ENCODE assay signal across 13 cellular contexts in genomic region chr13:107202371-107203023, GRCh38.
A peak's percentile ranks its signal among the peaks of the same experiment; 100 is the strongest.
DNase-seq lines count a peak whose midpoint lies in the region; ATAC-seq, FAIRE-seq and TF ChIP-seq lines count a peak whose summit lies in the region.
"Had no signal": no experiment of that assay in that cellular context is flagged by ENCODE, and none has a peak within 500 bp of the region (broad histone marks: within the 10 kb centered on the region; RNA-seq: fewer than 3 reads in every experiment).

No MANE protein-coding gene starts in this region.

- H3K9ac ChIP-seq in fibroblast of lung (ENCODE audit: insufficient read depth, low read length) (no peak overlapping the region), HepG2 (ENCODE audit: insufficient read depth, low read depth, low read length) (no peak overlapping the region)

- TF ChIP-seq POLR2A in HepG2 (IDR thresholded peaks at IDR 0.05; ENCODE audit: insufficient read depth in 1 of 2, low read depth in 2 of 2, low read length in 2 of 2) = no peak
- TF ChIP-seq POLR2A in suprapubic skin (IDR thresholded peaks at IDR 0.05) = no peak

- H3K9me3 Mint-ChIP-seq in activated T-helper 1 cell treated with anti-CD3 and anti-CD28 coated beads, Interleukin-12 subunit alpha, Interleukin-12 subunit beta, Interleukin-2, Interleukin-4 antibody, amounts not matched to agents 30 ng/mL and 10 ng/mL and 1 ng/mL, durations not matched to agents 14 hours and 24 hours and 36 hours = no peaks in the 10 kb centered on the region
- H3K9me3 Mint-ChIP-seq: activated CD4-positive, alpha-beta T cell treated with anti-CD3 and anti-CD28 coated beads, Interleukin-2, amount 10 ng/mL, durations not matched to agents 7 days and 5 days; T-cell had no signal

- H3K27ac ChIP-seq in fibroblast of lung (ENCODE audit: insufficient read depth, low read length) (no peak overlapping the region), HepG2 (ENCODE audit: extremely low read length, insufficient read depth, low read length) (no peak overlapping the region), suprapubic skin (peak overlapping the region; percentile 73)
- H3K27ac ChIP-seq: prostate gland had no signal

- no TSS peak for BruUV-seq in HepG2 (replicated peaks; lab: Mats Ljungman, UMichigan)

- H3K4me3 ChIP-seq in fibroblast of lung (replicated peaks in 1 of 4; ENCODE audit: control extremely low read depth in 1 of 4, insufficient read depth in 1 of 4, low read depth in 3 of 4, low read length in 4 of 4) = no peak overlapping the region
- no peak overlapping the region for H3K4me3 ChIP-seq in HepG2 (replicated peaks in 1 of 3; ENCODE audit: insufficient read depth in 1 of 3, low read depth in 2 of 3, low read length in 3 of 3)
- H3K4me3 ChIP-seq in suprapubic skin = no peak overlapping the region
- H3K4me3 ChIP-seq: prostate gland had no signal

- no peak overlapping the region for H3K27ac Mint-ChIP-seq in activated T-helper 1 cell treated with anti-CD3 and anti-CD28 coated beads, Interleukin-12 subunit alpha, Interleukin-12 subunit beta, Interleukin-2, Interleukin-4 antibody, amounts not matched to agents 30 ng/mL and 10 ng/mL and 1 ng/mL, durations not matched to agents 14 hours and 24 hours and 36 hours
- H3K27ac Mint-ChIP-seq: activated CD4-positive, alpha-beta T cell treated with anti-CD3 and anti-CD28 coated beads, Interleukin-2, amount 10 ng/mL, durations not matched to agents 7 days and 5 days; CD8-positive, alpha-beta memory T cell; T-cell had no signal

- no peaks in the 10 kb centered on the region for H3K27me3 Mint-ChIP-seq in activated T-helper 1 cell treated with anti-CD3 and anti-CD28 coated beads, Interleukin-12 subunit alpha, Interleukin-12 subunit beta, Interleukin-2, Interleukin-4 antibody, amounts not matched to agents 30 ng/mL and 10 ng/mL and 1 ng/mL, durations not matched to agents 14 hours and 24 hours and 36 hours (ENCODE audit: insufficient read depth)
- H3K27me3 Mint-ChIP-seq: activated CD4-positive, alpha-beta T cell treated with anti-CD3 and anti-CD28 coated beads, Interleukin-2, amount 10 ng/mL, durations not matched to agents 7 days and 5 days; CD8-positive, alpha-beta memory T cell had no signal

- no peak overlapping the region for H3K4me3 Mint-ChIP-seq in activated T-helper 1 cell treated with anti-CD3 and anti-CD28 coated beads, Interleukin-12 subunit alpha, Interleukin-12 subunit beta, Interleukin-2, Interleukin-4 antibody, amounts not matched to agents 30 ng/mL and 10 ng/mL and 1 ng/mL, durations not matched to agents 14 hours and 24 hours and 36 hours
- H3K4me3 Mint-ChIP-seq: activated CD4-positive, alpha-beta T cell treated with anti-CD3 and anti-CD28 coated beads, Interleukin-2, amount 10 ng/mL, durations not matched to agents 7 days and 5 days; CD8-positive, alpha-beta memory T cell; T-cell had no signal

- WGBS in HepG2 (ENCODE audit: low lambda C conversion rate) = 1% methylated on average over 4 of the region's 4 CpGs
- WGBS in suprapubic skin = 20% methylated on average over 4 of the region's 4 CpGs

- no peak for TF ChIP-seq CTCF in fibroblast of lung (conservative IDR thresholded peaks at IDR 0.05 in 1 of 2, IDR thresholded peaks at IDR 0.05 in 1 of 2; ENCODE audit: low read depth in 1 of 2, low read length in 2 of 2)
- TF ChIP-seq CTCF in HepG2 (CRISPR knock-in tag; IDR thresholded peaks at IDR 0.05) = no peak
- TF ChIP-seq CTCF in suprapubic skin (IDR thresholded peaks at IDR 0.05) = no peak

- H4K20me1 ChIP-seq in fibroblast of lung (ENCODE audit: control insufficient read depth, extremely low read depth, insufficient read depth, low read length) = no peaks in the 10 kb centered on the region
- H4K20me1 ChIP-seq in HepG2 (ENCODE audit: insufficient read depth, low read length) = no peaks in the 10 kb centered on the region

- H2AFZ ChIP-seq in fibroblast of lung (ENCODE audit: low read length) (no peak overlapping the region), HepG2 (ENCODE audit: low read length) (no peak overlapping the region)

- peak; percentile 24 for DNase-seq in SW480 (ENCODE audit: low spot score)
- peak; percentile 56 to 65 for DNase-seq in fibroblast of lung (ENCODE audit: low read depth in 2 of 2)
- DNase-seq in HepG2 (ENCODE audit: low spot score) = peak; percentile 54
- no peak for DNase-seq in suprapubic skin (ENCODE audit: low spot score in 2 of 2)
- no peak for DNase-seq in activated T-helper 1 cell treated with anti-CD3 and anti-CD28 coated beads, Interleukin-12 subunit alpha, Interleukin-12 subunit beta, Interleukin-2, Interleukin-4 antibody, amounts not matched to agents 30 ng/mL and 10 ng/mL and 1 ng/mL, durations not matched to agents 14 hours and 24 hours and 36 hours (ENCODE audit: low spot score)
- DNase-seq in anterior cingulate cortex (lab: John Stamatoyannopoulos, UW) = no peak
- DNase-seq: activated CD4-positive, alpha-beta T cell treated with anti-CD3 and anti-CD28 coated beads, Interleukin-2, amount 10 ng/mL, durations not matched to agents 7 days and 5 days; CD8-positive, alpha-beta memory T cell; midbrain; T-cell had no signal

- peak; percentile 42 for ATAC-seq in HepG2
- ATAC-seq in GM19397 (IDR thresholded peaks at IDR 0.05; ENCODE audit: unreplicated experiment) = no peak
- no peak for ATAC-seq in GM18909 (IDR thresholded peaks at IDR 0.05; ENCODE audit: poor library complexity, unreplicated experiment)
- ATAC-seq: T-cell had no signal

- H3K27me3 ChIP-seq in fibroblast of lung (ENCODE audit: control insufficient read depth, insufficient read depth, low read length) (no peaks in the 10 kb centered on the region), HepG2 (ENCODE audit: control insufficient read depth in 1 of 2, insufficient read depth in 2 of 2, low read length in 2 of 2) (peaks cover 0 to 4% of the 10 kb centered on the region in 2 experiments; a peak in 1 of 5 replicates), suprapubic skin (no peaks in the 10 kb centered on the region)

- no peak overlapping the region for H3K4me2 ChIP-seq in fibroblast of lung (ENCODE audit: extremely low read depth, insufficient read depth, low read length)
- no peak overlapping the region for H3K4me2 ChIP-seq in HepG2 (ENCODE audit: low read depth, low read length)

- no peaks in the 10 kb centered on the region for H3K36me3 Mint-ChIP-seq in activated T-helper 1 cell treated with anti-CD3 and anti-CD28 coated beads, Interleukin-12 subunit alpha, Interleukin-12 subunit beta, Interleukin-2, Interleukin-4 antibody, amounts not matched to agents 30 ng/mL and 10 ng/mL and 1 ng/mL, durations not matched to agents 14 hours and 24 hours and 36 hours (ENCODE audit: low read depth)
- H3K36me3 Mint-ChIP-seq: CD8-positive, alpha-beta memory T cell; T-cell had no signal

- no peak for TF ChIP-seq RAD21 in HepG2 (CRISPR knock-in tag; IDR thresholded peaks at IDR 0.05)

- TF ChIP-seq EP300 in HepG2 (IDR thresholded peaks at IDR 0.05; ENCODE audit: low read depth in 2 of 2, low read length in 2 of 2) (no peak), HepG2 (CRISPR knock-in tag; IDR thresholded peaks at IDR 0.05; ENCODE audit: borderline replicate concordance) (no peak), suprapubic skin (IDR thresholded peaks at IDR 0.05) (no peak)

- CTCF ChIA-PET in HepG2 (lab: Yijun Ruan, JAX; ENCODE audit: low intra/inter-chr PET ratio, low total read pairs) = no interaction called here

- no peak for FAIRE-seq in HepG2 (lab: Jason Lieb, UNC)

- no peaks in the 10 kb centered on the region for H3K79me2 ChIP-seq in fibroblast of lung (ENCODE audit: control insufficient read depth, insufficient read depth, low read length)
- H3K79me2 ChIP-seq in HepG2 (ENCODE audit: insufficient read depth, low read length) = no peaks in the 10 kb centered on the region

- no peaks in the 10 kb centered on the region for H3K9me3 ChIP-seq in fibroblast of lung (ENCODE audit: control insufficient read depth, insufficient read depth, low read depth, low read length)
- no peaks in the 10 kb centered on the region for H3K9me3 ChIP-seq in HepG2 (ENCODE audit: low read length)
- H3K9me3 ChIP-seq in suprapubic skin = no peaks in the 10 kb centered on the region
- H3K9me3 ChIP-seq: prostate gland had no signal

- in situ Hi-C loops in HepG2 (cut with HindIII; ENCODE audit: extremely low pct_ligation_motif_present, low pct_unique_long_range_greater_than_20kb) = loop anchor here (25.0 kb wide), 1 partner anchor 660 kb away; a partner anchor contains a TSS

- POLR2A ChIA-PET in HepG2 (lab: Yijun Ruan, JAX) = no interaction called here

- H3K4me1 Mint-ChIP-seq in activated T-helper 1 cell treated with anti-CD3 and anti-CD28 coated beads, Interleukin-12 subunit alpha, Interleukin-12 subunit beta, Interleukin-2, Interleukin-4 antibody, amounts not matched to agents 30 ng/mL and 10 ng/mL and 1 ng/mL, durations not matched to agents 14 hours and 24 hours and 36 hours (ENCODE audit: low read depth) = no peaks in the 10 kb centered on the region
- H3K4me1 Mint-ChIP-seq: activated CD4-positive, alpha-beta T cell treated with anti-CD3 and anti-CD28 coated beads, Interleukin-2, amount 10 ng/mL, durations not matched to agents 7 days and 5 days; CD8-positive, alpha-beta memory T cell; T-cell had no signal

- no peaks in the 10 kb centered on the region for H3K36me3 ChIP-seq in fibroblast of lung (ENCODE audit: control insufficient read depth, insufficient read depth, low read length)
- no peaks in the 10 kb centered on the region for H3K36me3 ChIP-seq in HepG2 (replicated peaks in 1 of 2; ENCODE audit: control insufficient read depth in 1 of 2, insufficient read depth in 2 of 2, low read length in 2 of 2)
- no peaks in the 10 kb centered on the region for H3K36me3 ChIP-seq in suprapubic skin
- H3K36me3 ChIP-seq: prostate gland had no signal

- intact Hi-C loops in HepG2 (cut with micrococcal nuclease; ENCODE audit: unreplicated experiment) = no loop called here
- intact Hi-C loops in activated T-helper 1 cell treated with anti-CD3 and anti-CD28 coated beads, Interleukin-12 subunit alpha, Interleukin-12 subunit beta, Interleukin-2, Interleukin-4 antibody, amounts not matched to agents 30 ng/mL and 10 ng/mL and 1 ng/mL, durations not matched to agents 14 hours and 24 hours and 36 hours (cut with micrococcal nuclease) = no loop called here

- H3K4me1 ChIP-seq in fibroblast of lung (ENCODE audit: control insufficient read depth, extremely low read depth, insufficient read depth, low read length) = no peaks in the 10 kb centered on the region
- H3K4me1 ChIP-seq in HepG2 (ENCODE audit: insufficient read depth, low read length) = peaks cover 13% of the 10 kb centered on the region
- H3K4me1 ChIP-seq in suprapubic skin = peaks cover 17% of the 10 kb centered on the region
- H3K4me1 ChIP-seq: prostate gland had no signal

TF ChIP-seq in HepG2, 621 proteins besides CTCF, POLR2A, EP300 and RAD21 (continues in another document):
- no peak for TF ChIP-seq FOXA1 (IDR thresholded peaks at IDR 0.05)
- 0 out of 2 replicates have a peak, but pooled peaks have one; percentile 34 for TF ChIP-seq FOXA1 (CRISPR knock-in tag; IDR thresholded peaks at IDR 0.05)
- TF ChIP-seq MAFK (conservative IDR thresholded peaks at IDR 0.05 in 1 of 2, IDR thresholded peaks at IDR 0.05 in 1 of 2; ENCODE audit: low read length in 2 of 2) = peak; percentile 52 to 72; a peak in 3 of 4 replicates
- peak; percentile 80 for TF ChIP-seq SOX5 (CRISPR knock-in tag; IDR thresholded peaks at IDR 0.05; ENCODE audit: borderline replicate concordance)

Comparison
In these comparisons a context has a peak if more than half of its experiments do, and no peak if none do; other contexts are left out.
1. DNase-seq: peak in SW480 (single experiment), fibroblast of lung (2 of 2) and HepG2 (single experiment); none in suprapubic skin (0 of 2), activated T-helper 1 cell treated with anti-CD3 and anti-CD28 coated beads, Interleukin-12 subunit alpha, Interleukin-12 subunit beta, Interleukin-2, Interleukin-4 antibody, amounts not matched to agents 30 ng/mL and 10 ng/mL and 1 ng/mL, durations not matched to agents 14 hours and 24 hours and 36 hours (single experiment) and anterior cingulate cortex (0 of 58).